ENCODE assay signal across 8 cellular contexts in the genomic region with DNA sequence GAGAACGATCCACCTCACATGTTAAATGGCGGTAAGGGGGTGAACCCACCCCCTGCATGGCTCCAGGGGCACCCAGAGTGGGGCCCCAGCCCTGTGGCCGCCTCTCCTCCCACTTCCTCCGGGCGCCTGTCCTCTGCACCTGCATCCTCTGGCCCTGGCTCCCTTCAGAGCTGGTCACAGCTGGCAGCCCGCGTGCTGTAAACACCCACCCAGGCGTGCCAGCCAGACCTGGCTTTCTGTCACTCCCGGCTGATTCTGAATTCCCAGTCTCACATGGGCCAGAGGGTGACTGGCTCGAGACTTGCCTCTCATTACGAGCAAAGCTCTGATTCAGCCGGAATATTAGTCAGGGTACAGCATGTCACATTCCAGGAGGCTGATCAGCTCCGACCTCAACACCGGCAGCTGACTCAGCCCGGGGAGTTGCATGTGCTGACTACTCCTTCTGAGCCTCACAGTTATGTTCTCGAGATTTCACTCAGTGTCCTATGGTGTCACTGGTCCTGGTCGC.
DNase-seq lines count a peak whose midpoint lies in the region; ATAC-seq and TF ChIP-seq lines count a peak whose summit lies in the region.

No MANE protein-coding gene starts in this region.

- peaks cover 11 to 51% (median 29%) of the 10 kb centered on the region in 4 donors for H3K4me1 Mint-ChIP-seq in CD4-positive, alpha-beta memory T cell
- H3K4me1 Mint-ChIP-seq in activated CD4-positive, alpha-beta memory T cell treated with anti-CD3 and anti-CD28 coated beads for 36 hours (ENCODE audit: low read depth): peaks cover 30% of the 10 kb centered on the region

- H3K9me3 Mint-ChIP-seq in CD4-positive, alpha-beta memory T cell: peaks cover 0 to 3% (median 0%) of the 10 kb centered on the region in 8 donors
- peaks cover 22% of the 10 kb centered on the region for H3K9me3 Mint-ChIP-seq in activated CD4-positive, alpha-beta memory T cell treated with anti-CD3 and anti-CD28 coated beads for 36 hours

- H3K9me3 ChIP-seq in CD4-positive, alpha-beta memory T cell (ENCODE audit: control insufficient read depth in 1 of 2, low read length in 2 of 2): peaks cover 0 to 5% of the 10 kb centered on the region in 2 donors

- intact Hi-C loops in CD4-positive, alpha-beta memory T cell (cut with micrococcal nuclease): no loop called here
- intact Hi-C loops in activated CD4-positive, alpha-beta memory T cell treated with anti-CD3 and anti-CD28 coated beads for 36 hours (cut with micrococcal nuclease): no loop called here

- H3K36me3 ChIP-seq in CD4-positive, alpha-beta memory T cell (ENCODE audit: insufficient read depth, low read length): no peaks in the 10 kb centered on the region

- TF ChIP-seq CTCF in fibroblast of pulmonary artery (IDR thresholded peaks at IDR 0.05; ENCODE audit: low read length, missing control alignments) (no peak), GM10266 (IDR thresholded peaks at IDR 0.05; ENCODE audit: control insufficient read depth, insufficient read depth, low read depth, missing control alignments) (no peak)

- no peaks in the 10 kb centered on the region for H3K27me3 ChIP-seq in CD4-positive, alpha-beta memory T cell (ENCODE audit: insufficient read depth, low read length)

- H3K4me3 Mint-ChIP-seq in CD4-positive, alpha-beta memory T cell: no peak overlapping the region
- H3K4me3 Mint-ChIP-seq in activated CD4-positive, alpha-beta memory T cell treated with anti-CD3 and anti-CD28 coated beads for 36 hours: no peak overlapping the region

- POLR2A ChIA-PET in CD4-positive, alpha-beta memory T cell (lab: Charles Lee; ENCODE audit: partially characterized antibody): interaction anchor here (1.2 to 2.9 kb wide), 2 partner anchors 21 to 151 kb away, joined by 3 to 17 read pairs; a partner anchor contains a TSS
- POLR2A ChIA-PET in activated CD4-positive, alpha-beta memory T cell treated with anti-CD3 and anti-CD28 coated beads for 36 hours (lab: Charles Lee): interaction anchor here (1.3 to 1.8 kb wide), 2 partner anchors 150 to 151 kb away, joined by 3 to 12 read pairs; a partner anchor contains a TSS

- DNase-seq in CD4-positive, alpha-beta memory T cell: peak in 1 of 5 donors; percentile 38
- peak; percentile 80 for DNase-seq in activated CD4-positive, alpha-beta memory T cell treated with anti-CD3 and anti-CD28 coated beads for 36 hours
- peak; percentile 96 for DNase-seq in fibroblast of pulmonary artery (ENCODE audit: low read depth)
- peak; percentile 88 for DNase-seq in occipital lobe (lab: John Stamatoyannopoulos, UW)
- DNase-seq in GM10266 (ENCODE audit: extremely low spot score): no peak

- CTCF ChIA-PET in CD4-positive, alpha-beta memory T cell (lab: Charles Lee; ENCODE audit: partially characterized antibody): interaction anchor here (1.7 to 2.1 kb wide), 2 partner anchors 9 to 13 kb away, joined by 7 to 10 read pairs; no protein-coding TSS in a partner anchor
- CTCF ChIA-PET in activated CD4-positive, alpha-beta memory T cell treated with anti-CD3 and anti-CD28 coated beads for 36 hours (lab: Charles Lee): interaction anchor here (1.0 to 2.9 kb wide), 9 partner anchors 9 to 214 kb away, joined by 3 to 11 read pairs (median 6); a partner anchor contains a TSS

- ATAC-seq in HG03175 (IDR thresholded peaks at IDR 0.05; ENCODE audit: unreplicated experiment): peak; percentile 44
- ATAC-seq in HG03280 (IDR thresholded peaks at IDR 0.05; ENCODE audit: unreplicated experiment): no peak
- no peak for ATAC-seq in HG03442 (IDR thresholded peaks at IDR 0.05; ENCODE audit: unreplicated experiment)

- peaks cover 12% of the 10 kb centered on the region for H3K4me1 ChIP-seq in CD4-positive, alpha-beta memory T cell (ENCODE audit: insufficient read depth, low read length)

- no peaks in the 10 kb centered on the region for H3K36me3 Mint-ChIP-seq in CD4-positive, alpha-beta memory T cell
- peaks cover 3% of the 10 kb centered on the region for H3K36me3 Mint-ChIP-seq in activated CD4-positive, alpha-beta memory T cell treated with anti-CD3 and anti-CD28 coated beads for 36 hours

- H3K4me3 ChIP-seq in CD4-positive, alpha-beta memory T cell (ENCODE audit: low read length in 2 of 2): no peak overlapping the region
- H3K4me3 ChIP-seq in fibroblast of pulmonary artery (replicated peaks; ENCODE audit: low read depth, low read length): no peak overlapping the region

- H3K27ac ChIP-seq in CD4-positive, alpha-beta memory T cell (ENCODE audit: low read depth, low read length): no peak overlapping the region

- H3K27me3 Mint-ChIP-seq in CD4-positive, alpha-beta memory T cell: no peaks in the 10 kb centered on the region
- no peaks in the 10 kb centered on the region for H3K27me3 Mint-ChIP-seq in activated CD4-positive, alpha-beta memory T cell treated with anti-CD3 and anti-CD28 coated beads for 36 hours

- H3K27ac Mint-ChIP-seq in CD4-positive, alpha-beta memory T cell: peak overlapping the region in 4 of 7 donors; percentile 25 to 81 (median 70)
- H3K27ac Mint-ChIP-seq in activated CD4-positive, alpha-beta memory T cell treated with anti-CD3 and anti-CD28 coated beads for 36 hours: peak overlapping the region; percentile 75
